In the genomic region with DNA sequence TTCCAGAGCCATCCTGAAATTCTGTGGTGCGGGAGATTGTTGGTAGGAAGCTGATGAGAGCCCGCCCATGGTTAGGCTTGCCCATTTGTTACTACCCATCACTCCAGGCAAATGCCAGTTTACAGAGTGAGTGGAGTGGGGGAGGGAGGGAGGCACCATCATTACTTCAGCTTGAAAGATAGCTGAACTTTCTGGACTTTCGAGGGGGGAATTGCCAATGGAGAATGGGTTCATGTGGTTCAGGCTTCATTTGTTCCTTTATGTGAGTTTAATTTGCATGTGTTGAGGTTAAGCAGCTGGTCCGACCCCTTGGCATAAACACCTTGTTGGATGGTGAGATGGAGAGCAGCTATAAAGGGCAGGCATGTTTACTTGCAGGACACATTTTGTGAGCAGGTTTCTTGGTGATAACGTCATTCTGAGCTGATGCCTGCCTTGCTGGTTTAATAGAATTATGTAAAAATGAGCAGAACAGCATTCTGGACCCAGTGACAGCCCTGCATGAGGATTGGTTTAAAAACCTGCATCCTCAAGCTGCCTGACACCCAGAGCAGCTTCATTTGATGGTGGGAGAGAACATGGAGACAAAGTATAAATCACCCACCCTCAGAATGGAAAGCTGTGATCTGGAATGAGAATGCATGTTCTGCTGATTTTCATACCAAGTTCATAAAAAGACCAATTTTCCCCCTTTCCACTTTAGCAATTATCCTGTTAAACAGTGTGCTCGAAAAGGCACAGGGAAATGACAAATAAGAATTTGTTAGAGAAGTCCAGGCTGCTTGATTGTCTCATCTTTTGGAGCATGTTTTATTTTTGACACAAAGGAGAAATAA, we compare ENCODE assay signal across 2 cellular contexts.
TF ChIP-seq lines count a peak whose summit lies in the region.

No MANE protein-coding gene starts in this region.

TF ChIP-seq in SK-N-SH, 30 proteins besides CTCF, POLR2A, EP300 and RAD21:
- TF ChIP-seq JUND (IDR thresholded peaks at IDR 0.05) (no peak), TEAD4 (IDR thresholded peaks at IDR 0.05; ENCODE audit: borderline replicate concordance, insufficient read depth) (no peak), GATA2 (CRISPR knock-in tag; IDR thresholded peaks at IDR 0.05) (no peak), SMC3 (IDR thresholded peaks at IDR 0.05; ENCODE audit: low read depth, low read length) (no peak), POLR2AphosphoS5 (IDR thresholded peaks at IDR 0.05; ENCODE audit: low read depth, low read length) (no peak)

TF ChIP-seq in SK-N-SH treated with all-trans-retinoic acid at 6 μM for 48 hours, 23 proteins besides CTCF, POLR2A, EP300 and RAD21:
- TF ChIP-seq PPARA (CRISPR knock-in tag; IDR thresholded peaks at IDR 0.05; ENCODE audit: borderline replicate concordance) (no peak), ZFP3 (CRISPR knock-in tag; IDR thresholded peaks at IDR 0.05) (no peak), GLIS3 (CRISPR knock-in tag; IDR thresholded peaks at IDR 0.05) (no peak), ESRRG (CRISPR knock-in tag; IDR thresholded peaks at IDR 0.05) (no peak), ARNTL (CRISPR knock-in tag; IDR thresholded peaks at IDR 0.05; ENCODE audit: borderline replicate concordance, low read depth) (no peak), CSDC2 (CRISPR knock-in tag; IDR thresholded peaks at IDR 0.05) (no peak), TOX (CRISPR knock-in tag; IDR thresholded peaks at IDR 0.05; ENCODE audit: borderline replicate concordance) (no peak), ZNF565 (CRISPR knock-in tag; conservative IDR thresholded peaks at IDR 0.05; ENCODE audit: low read depth) (no peak), ZNF8 (CRISPR knock-in tag; IDR thresholded peaks at IDR 0.05) (no peak), SNAI2 (CRISPR knock-in tag; IDR thresholded peaks at IDR 0.05) (no peak), TCF4 (CRISPR knock-in tag; IDR thresholded peaks at IDR 0.05; ENCODE audit: borderline replicate concordance) (no peak), OSR1 (CRISPR knock-in tag; IDR thresholded peaks at IDR 0.05) (no peak), ISL1 (CRISPR knock-in tag; IDR thresholded peaks at IDR 0.05) (no peak), BACH2 (CRISPR knock-in tag; IDR thresholded peaks at IDR 0.05; ENCODE audit: borderline replicate concordance) (no peak), RARB (CRISPR knock-in tag; IDR thresholded peaks at IDR 0.05) (no peak)
- TF ChIP-seq, protein P1, sequence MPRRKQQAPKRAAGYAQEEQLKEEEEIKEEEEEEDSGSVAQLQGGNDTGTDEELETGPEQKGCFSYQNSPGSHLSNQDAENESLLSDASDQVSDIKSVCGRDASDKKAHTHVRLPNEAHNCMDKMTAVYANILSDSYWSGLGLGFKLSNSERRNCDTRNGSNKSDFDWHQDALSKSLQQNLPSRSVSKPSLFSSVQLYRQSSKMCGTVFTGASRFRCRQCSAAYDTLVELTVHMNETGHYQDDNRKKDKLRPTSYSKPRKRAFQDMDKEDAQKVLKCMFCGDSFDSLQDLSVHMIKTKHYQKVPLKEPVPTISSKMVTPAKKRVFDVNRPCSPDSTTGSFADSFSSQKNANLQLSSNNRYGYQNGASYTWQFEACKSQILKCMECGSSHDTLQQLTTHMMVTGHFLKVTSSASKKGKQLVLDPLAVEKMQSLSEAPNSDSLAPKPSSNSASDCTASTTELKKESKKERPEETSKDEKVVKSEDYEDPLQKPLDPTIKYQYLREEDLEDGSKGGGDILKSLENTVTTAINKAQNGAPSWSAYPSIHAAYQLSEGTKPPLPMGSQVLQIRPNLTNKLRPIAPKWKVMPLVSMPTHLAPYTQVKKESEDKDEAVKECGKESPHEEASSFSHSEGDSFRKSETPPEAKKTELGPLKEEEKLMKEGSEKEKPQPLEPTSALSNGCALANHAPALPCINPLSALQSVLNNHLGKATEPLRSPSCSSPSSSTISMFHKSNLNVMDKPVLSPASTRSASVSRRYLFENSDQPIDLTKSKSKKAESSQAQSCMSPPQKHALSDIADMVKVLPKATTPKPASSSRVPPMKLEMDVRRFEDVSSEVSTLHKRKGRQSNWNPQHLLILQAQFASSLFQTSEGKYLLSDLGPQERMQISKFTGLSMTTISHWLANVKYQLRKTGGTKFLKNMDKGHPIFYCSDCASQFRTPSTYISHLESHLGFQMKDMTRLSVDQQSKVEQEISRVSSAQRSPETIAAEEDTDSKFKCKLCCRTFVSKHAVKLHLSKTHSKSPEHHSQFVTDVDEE (CRISPR knock-in tag; IDR thresholded peaks at IDR 0.05) = no peak
- TF ChIP-seq, protein P2, sequence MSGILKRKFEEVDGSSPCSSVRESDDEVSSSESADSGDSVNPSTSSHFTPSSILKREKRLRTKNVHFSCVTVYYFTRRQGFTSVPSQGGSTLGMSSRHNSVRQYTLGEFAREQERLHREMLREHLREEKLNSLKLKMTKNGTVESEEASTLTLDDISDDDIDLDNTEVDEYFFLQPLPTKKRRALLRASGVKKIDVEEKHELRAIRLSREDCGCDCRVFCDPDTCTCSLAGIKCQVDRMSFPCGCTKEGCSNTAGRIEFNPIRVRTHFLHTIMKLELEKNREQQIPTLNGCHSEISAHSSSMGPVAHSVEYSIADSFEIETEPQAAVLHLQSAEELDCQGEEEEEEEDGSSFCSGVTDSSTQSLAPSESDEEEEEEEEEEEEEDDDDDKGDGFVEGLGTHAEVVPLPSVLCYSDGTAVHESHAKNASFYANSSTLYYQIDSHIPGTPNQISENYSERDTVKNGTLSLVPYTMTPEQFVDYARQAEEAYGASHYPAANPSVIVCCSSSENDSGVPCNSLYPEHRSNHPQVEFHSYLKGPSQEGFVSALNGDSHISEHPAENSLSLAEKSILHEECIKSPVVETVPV (CRISPR knock-in tag; IDR thresholded peaks at IDR 0.05) = no peak
- TF ChIP-seq, protein P3, sequence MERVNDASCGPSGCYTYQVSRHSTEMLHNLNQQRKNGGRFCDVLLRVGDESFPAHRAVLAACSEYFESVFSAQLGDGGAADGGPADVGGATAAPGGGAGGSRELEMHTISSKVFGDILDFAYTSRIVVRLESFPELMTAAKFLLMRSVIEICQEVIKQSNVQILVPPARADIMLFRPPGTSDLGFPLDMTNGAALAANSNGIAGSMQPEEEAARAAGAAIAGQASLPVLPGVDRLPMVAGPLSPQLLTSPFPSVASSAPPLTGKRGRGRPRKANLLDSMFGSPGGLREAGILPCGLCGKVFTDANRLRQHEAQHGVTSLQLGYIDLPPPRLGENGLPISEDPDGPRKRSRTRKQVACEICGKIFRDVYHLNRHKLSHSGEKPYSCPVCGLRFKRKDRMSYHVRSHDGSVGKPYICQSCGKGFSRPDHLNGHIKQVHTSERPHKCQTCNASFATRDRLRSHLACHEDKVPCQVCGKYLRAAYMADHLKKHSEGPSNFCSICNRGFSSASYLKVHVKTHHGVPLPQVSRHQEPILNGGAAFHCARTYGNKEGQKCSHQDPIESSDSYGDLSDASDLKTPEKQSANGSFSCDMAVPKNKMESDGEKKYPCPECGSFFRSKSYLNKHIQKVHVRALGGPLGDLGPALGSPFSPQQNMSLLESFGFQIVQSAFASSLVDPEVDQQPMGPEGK (CRISPR knock-in tag; IDR thresholded peaks at IDR 0.05; ENCODE audit: borderline replicate concordance) = no peak
- TF ChIP-seq, protein P4, sequence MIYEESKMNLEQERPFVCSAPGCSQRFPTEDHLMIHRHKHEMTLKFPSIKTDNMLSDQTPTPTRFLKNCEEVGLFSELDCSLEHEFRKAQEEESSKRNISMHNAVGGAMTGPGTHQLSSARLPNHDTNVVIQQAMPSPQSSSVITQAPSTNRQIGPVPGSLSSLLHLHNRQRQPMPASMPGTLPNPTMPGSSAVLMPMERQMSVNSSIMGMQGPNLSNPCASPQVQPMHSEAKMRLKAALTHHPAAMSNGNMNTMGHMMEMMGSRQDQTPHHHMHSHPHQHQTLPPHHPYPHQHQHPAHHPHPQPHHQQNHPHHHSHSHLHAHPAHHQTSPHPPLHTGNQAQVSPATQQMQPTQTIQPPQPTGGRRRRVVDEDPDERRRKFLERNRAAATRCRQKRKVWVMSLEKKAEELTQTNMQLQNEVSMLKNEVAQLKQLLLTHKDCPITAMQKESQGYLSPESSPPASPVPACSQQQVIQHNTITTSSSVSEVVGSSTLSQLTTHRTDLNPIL (CRISPR knock-in tag; IDR thresholded peaks at IDR 0.05; ENCODE audit: low read depth) = no peak
